Comparison of ENCODE assay signal across 2 cellular contexts in the genomic region with DNA sequence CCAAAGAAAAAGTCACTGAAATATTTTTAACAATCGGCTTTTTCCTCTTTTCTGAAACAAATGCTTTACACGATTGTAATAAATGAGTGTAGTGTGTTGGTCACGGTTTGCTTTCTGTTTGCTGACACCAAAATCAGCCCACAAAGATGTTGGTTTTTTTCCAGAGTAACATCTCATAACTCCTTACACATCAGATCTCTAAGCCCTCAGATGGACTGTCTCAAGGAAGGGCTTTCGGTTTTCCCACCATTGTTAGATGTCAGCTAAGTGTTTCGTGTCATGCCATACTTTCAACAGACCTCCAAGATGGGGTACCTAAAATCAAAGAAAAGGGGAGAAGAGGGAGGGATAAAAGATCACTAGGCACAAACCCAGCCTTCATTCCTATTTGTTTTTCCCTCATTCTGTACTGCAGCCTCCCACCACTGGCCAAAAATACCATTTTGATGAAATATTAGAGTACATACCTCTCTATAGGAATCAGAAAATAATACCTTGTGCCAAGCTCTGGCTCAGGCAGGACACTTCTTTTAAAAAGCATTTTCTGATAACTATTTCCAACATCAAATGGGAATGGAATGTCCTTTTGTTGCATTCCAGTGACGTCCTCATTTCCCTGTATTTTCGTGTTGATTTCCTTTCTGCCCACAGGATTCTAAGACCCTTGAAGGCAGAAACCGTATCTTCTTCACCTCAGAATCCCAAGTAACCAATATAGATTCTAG.
A peak's percentile ranks its signal among the peaks of the same experiment; 100 is the strongest.
TF ChIP-seq lines count a peak whose summit lies in the region.

No MANE protein-coding gene starts in this region.

TF ChIP-seq in endothelial cell of umbilical vein, 7 proteins besides CTCF, POLR2A, EP300 and RAD21 (continued from another document):
- peak; percentile 53 for TF ChIP-seq JUN (IDR thresholded peaks at IDR 0.05; ENCODE audit: borderline replicate concordance, insufficient read depth, insufficient read length, low read depth)
- TF ChIP-seq MAX (IDR thresholded peaks at IDR 0.05; ENCODE audit: insufficient read depth, insufficient read length): no peak
- no peak for TF ChIP-seq GATA2 (IDR thresholded peaks at IDR 0.05; ENCODE audit: insufficient read depth, insufficient read length, low read depth, low read length)

TF ChIP-seq in GM23338, 12 proteins besides CTCF, POLR2A, EP300 and RAD21:
- TF ChIP-seq, protein P1, sequence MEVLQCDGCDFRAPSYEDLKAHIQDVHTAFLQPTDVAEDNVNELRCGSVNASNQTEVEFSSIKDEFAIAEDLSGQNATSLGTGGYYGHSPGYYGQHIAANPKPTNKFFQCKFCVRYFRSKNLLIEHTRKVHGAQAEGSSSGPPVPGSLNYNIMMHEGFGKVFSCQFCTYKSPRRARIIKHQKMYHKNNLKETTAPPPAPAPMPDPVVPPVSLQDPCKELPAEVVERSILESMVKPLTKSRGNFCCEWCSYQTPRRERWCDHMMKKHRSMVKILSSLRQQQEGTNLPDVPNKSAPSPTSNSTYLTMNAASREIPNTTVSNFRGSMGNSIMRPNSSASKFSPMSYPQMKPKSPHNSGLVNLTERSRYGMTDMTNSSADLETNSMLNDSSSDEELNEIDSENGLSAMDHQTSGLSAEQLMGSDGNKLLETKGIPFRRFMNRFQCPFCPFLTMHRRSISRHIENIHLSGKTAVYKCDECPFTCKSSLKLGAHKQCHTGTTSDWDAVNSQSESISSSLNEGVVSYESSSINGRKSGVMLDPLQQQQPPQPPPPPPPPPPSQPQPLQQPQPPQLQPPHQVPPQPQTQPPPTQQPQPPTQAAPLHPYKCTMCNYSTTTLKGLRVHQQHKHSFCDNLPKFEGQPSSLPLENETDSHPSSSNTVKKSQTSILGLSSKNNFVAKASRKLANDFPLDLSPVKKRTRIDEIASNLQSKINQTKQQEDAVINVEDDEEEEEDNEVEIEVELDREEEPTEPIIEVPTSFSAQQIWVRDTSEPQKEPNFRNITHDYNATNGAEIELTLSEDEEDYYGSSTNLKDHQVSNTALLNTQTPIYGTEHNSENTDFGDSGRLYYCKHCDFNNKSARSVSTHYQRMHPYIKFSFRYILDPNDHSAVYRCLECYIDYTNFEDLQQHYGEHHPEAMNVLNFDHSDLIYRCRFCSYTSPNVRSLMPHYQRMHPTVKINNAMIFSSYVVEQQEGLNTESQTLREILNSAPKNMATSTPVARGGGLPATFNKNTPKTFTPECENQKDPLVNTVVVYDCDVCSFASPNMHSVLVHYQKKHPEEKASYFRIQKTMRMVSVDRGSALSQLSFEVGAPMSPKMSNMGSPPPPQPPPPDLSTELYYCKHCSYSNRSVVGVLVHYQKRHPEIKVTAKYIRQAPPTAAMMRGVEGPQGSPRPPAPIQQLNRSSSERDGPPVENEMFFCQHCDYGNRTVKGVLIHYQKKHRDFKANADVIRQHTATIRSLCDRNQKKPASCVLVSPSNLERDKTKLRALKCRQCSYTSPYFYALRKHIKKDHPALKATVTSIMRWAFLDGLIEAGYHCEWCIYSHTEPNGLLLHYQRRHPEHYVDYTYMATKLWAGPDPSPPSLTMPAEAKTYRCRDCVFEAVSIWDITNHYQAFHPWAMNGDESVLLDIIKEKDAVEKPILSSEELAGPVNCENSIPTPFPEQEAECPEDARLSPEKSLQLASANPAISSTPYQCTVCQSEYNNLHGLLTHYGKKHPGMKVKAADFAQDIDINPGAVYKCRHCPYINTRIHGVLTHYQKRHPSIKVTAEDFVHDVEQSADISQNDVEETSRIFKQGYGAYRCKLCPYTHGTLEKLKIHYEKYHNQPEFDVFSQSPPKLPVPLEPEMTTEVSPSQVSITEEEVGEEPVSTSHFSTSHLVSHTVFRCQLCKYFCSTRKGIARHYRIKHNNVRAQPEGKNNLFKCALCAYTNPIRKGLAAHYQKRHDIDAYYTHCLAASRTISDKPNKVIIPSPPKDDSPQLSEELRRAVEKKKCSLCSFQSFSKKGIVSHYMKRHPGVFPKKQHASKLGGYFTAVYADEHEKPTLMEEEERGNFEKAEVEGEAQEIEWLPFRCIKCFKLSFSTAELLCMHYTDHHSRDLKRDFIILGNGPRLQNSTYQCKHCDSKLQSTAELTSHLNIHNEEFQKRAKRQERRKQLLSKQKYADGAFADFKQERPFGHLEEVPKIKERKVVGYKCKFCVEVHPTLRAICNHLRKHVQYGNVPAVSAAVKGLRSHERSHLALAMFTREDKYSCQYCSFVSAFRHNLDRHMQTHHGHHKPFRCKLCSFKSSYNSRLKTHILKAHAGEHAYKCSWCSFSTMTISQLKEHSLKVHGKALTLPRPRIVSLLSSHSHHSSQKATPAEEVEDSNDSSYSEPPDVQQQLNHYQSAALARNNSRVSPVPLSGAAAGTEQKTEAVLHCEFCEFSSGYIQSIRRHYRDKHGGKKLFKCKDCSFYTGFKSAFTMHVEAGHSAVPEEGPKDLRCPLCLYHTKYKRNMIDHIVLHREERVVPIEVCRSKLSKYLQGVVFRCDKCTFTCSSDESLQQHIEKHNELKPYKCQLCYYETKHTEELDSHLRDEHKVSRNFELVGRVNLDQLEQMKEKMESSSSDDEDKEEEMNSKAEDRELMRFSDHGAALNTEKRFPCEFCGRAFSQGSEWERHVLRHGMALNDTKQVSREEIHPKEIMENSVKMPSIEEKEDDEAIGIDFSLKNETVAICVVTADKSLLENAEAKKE (CRISPR knock-in tag; IDR thresholded peaks at IDR 0.05): no peak
- no peak for TF ChIP-seq POLR2AphosphoS5 (IDR thresholded peaks at IDR 0.05; ENCODE audit: low read depth)
- TF ChIP-seq JUNB (IDR thresholded peaks at IDR 0.05; ENCODE audit: unreplicated experiment): no peak
